Comparison of ENCODE assay signal across 8 cellular contexts in genomic region chr20:63894358-63895201, GRCh38. TPM values are rescaled to one million over a fixed set of nuclear protein-coding genes. Genes with fewer than 3 reads are reported as not detected.
DNase-seq lines count a peak whose midpoint lies in the region; ATAC-seq and TF ChIP-seq lines count a peak whose summit lies in the region.

A gene with protein sequence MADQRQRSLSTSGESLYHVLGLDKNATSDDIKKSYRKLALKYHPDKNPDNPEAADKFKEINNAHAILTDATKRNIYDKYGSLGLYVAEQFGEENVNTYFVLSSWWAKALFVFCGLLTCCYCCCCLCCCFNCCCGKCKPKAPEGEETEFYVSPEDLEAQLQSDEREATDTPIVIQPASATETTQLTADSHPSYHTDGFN (plus strand): TSS chr20:63895126. CDS start chr20:63928346, 33,220 bp downstream.

- peak within 1 kb of the TSS; percentile 95 for H3K4me3 Mint-ChIP-seq in activated CD4-positive, alpha-beta T cell treated with anti-CD3 and anti-CD28 coated beads for 36 hours

- peaks cover 37% of the 10 kb centered on the region for H3K36me3 Mint-ChIP-seq in activated CD4-positive, alpha-beta T cell treated with anti-CD3 and anti-CD28 coated beads for 36 hours (ENCODE audit: low read depth)

- H3K4me1 Mint-ChIP-seq in activated CD4-positive, alpha-beta T cell treated with anti-CD3 and anti-CD28 coated beads for 36 hours = peaks cover 40% of the 10 kb centered on the region

- POLR2A ChIA-PET in activated CD4-positive, alpha-beta T cell treated with anti-CD3 and anti-CD28 coated beads for 36 hours (lab: Charles Lee) = interaction anchor here (0.5 kb wide), 1 partner anchor 28 kb away, joined by 5 read pairs; no protein-coding TSS in a partner anchor

- no peaks in the 10 kb centered on the region for H3K9me3 Mint-ChIP-seq in activated CD4-positive, alpha-beta T cell treated with anti-CD3 and anti-CD28 coated beads for 36 hours (ENCODE audit: low read depth)

- H3K27me3 ChIP-seq in kidney epithelial cell (ENCODE audit: control insufficient read depth, insufficient read depth, low read length) = no peaks in the 10 kb centered on the region

- no peaks in the 10 kb centered on the region for H3K27me3 Mint-ChIP-seq in activated CD4-positive, alpha-beta T cell treated with anti-CD3 and anti-CD28 coated beads for 36 hours

- H3K4me3 ChIP-seq in kidney epithelial cell (ENCODE audit: low read depth, low read length) = peak within 1 kb of the TSS; percentile 63

- peak; percentile 71 for ATAC-seq in GM19043 (IDR thresholded peaks at IDR 0.05; ENCODE audit: low read depth, unreplicated experiment)
- ATAC-seq in HG03432 (IDR thresholded peaks at IDR 0.05; ENCODE audit: unreplicated experiment) = peak; percentile 83
- peak; percentile 86 for ATAC-seq in activated CD4-positive, alpha-beta T cell treated with anti-CD3 and anti-CD28 coated beads for 36 hours

- CTCF ChIA-PET in activated CD4-positive, alpha-beta T cell treated with anti-CD3 and anti-CD28 coated beads for 36 hours (lab: Charles Lee) = interaction anchor here (1.0 to 3.1 kb wide), 5 partner anchors 13 to 85 kb away, joined by 3 to 15 read pairs (median 5); partner anchors contain the start of genes PRPF6, SAMD10 and TPD52L2

- peaks cover 3% of the 10 kb centered on the region for H3K36me3 ChIP-seq in kidney epithelial cell (ENCODE audit: control insufficient read depth, insufficient read depth, low read length)

- peak; percentile 80 to 83 for DNase-seq in AML-193 (lab: John Stamatoyannopoulos, UW)
- peak; percentile 94 for DNase-seq in NCI-H460 (ENCODE audit: extremely low read depth, low read depth)
- peak; percentile 98 for DNase-seq in activated CD4-positive, alpha-beta T cell treated with anti-CD3 and anti-CD28 coated beads for 36 hours
- peak; percentile 100 for DNase-seq in cerebellum (ENCODE audit: low spot score)
- no peak for DNase-seq in kidney epithelial cell (ENCODE audit: low read depth)
- peak; percentile 93 to 94 for DNase-seq in stimulated activated CD4-positive, alpha-beta T cell treated with anti-CD3 and anti-CD28 coated beads, Interleukin-15, amount 100 ng/mL, for 1 hour (ENCODE audit: low read depth in 1 of 2, low spot score in 1 of 2)

- TF ChIP-seq CTCF in kidney epithelial cell (IDR thresholded peaks at IDR 0.05; ENCODE audit: insufficient read depth, low read length, poor library complexity, severe bottlenecking) = no peak

- peak within 1 kb of the TSS; percentile 98 for H3K27ac Mint-ChIP-seq in activated CD4-positive, alpha-beta T cell treated with anti-CD3 and anti-CD28 coated beads for 36 hours

- intact Hi-C loops in activated CD4-positive, alpha-beta T cell treated with anti-CD3 and anti-CD28 coated beads for 36 hours (cut with DNase I, micrococcal nuclease) = loop anchor here (1.0 to 5.0 kb wide), 12 partner anchors 21 to 1772 kb away; partner anchors contain the start of genes TPD52L2 (in 2 of the 2), ARFRP1 (in 1 of the 2), GMEB2 (in 1 of the 2) and LSM14B (in 1 of the 2)

RNA-seq across cellular contexts. Expression of the gene that starts here (rescaled TPM):
- total RNA-seq in NCI-H460 (2014; rRNA removed; shearing (Covaris generic)) = 30.7 and 31.9 TPM in 2 replicates
- polyA plus RNA-seq in NCI-H460 (2014; cell fraction: nucleus; rRNA removed) = 26.5 and 40.0 TPM in 2 replicates
- total RNA-seq in activated CD4-positive, alpha-beta T cell treated with anti-CD3 and anti-CD28 coated beads for 36 hours = 10 to 100 TPM; 30.1 to 34.3 TPM
- total RNA-seq in cerebellum = 53.4 TPM
- 53.9 and 57.2 TPM in 2 replicates for total RNA-seq in kidney epithelial cell
